1 cellular context compared by ENCODE assay signal in the genomic region with DNA sequence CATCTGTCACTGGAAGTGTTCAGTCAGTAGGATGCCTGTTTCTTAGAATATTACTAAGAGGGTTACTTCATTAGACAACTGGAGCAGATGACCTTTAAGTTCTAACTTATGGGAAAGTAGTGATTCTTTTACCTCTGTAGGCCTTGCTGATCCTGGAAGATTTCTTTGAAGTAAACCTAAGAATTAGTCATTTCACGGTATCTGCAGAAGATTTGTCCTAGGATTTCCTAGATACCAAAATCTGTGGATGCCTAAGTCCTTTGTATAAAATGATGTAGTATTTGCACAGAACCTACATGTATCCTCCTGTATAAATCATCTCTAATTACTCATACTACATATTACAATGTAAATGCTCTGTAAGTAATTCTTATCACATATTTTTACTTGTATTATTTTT.
TF ChIP-seq lines count a peak whose summit lies in the region.

No MANE protein-coding gene starts in this region.

TF ChIP-seq in GM23338, 12 proteins besides CTCF, POLR2A, EP300 and RAD21 (continued from another document):
- TF ChIP-seq, protein P1, sequence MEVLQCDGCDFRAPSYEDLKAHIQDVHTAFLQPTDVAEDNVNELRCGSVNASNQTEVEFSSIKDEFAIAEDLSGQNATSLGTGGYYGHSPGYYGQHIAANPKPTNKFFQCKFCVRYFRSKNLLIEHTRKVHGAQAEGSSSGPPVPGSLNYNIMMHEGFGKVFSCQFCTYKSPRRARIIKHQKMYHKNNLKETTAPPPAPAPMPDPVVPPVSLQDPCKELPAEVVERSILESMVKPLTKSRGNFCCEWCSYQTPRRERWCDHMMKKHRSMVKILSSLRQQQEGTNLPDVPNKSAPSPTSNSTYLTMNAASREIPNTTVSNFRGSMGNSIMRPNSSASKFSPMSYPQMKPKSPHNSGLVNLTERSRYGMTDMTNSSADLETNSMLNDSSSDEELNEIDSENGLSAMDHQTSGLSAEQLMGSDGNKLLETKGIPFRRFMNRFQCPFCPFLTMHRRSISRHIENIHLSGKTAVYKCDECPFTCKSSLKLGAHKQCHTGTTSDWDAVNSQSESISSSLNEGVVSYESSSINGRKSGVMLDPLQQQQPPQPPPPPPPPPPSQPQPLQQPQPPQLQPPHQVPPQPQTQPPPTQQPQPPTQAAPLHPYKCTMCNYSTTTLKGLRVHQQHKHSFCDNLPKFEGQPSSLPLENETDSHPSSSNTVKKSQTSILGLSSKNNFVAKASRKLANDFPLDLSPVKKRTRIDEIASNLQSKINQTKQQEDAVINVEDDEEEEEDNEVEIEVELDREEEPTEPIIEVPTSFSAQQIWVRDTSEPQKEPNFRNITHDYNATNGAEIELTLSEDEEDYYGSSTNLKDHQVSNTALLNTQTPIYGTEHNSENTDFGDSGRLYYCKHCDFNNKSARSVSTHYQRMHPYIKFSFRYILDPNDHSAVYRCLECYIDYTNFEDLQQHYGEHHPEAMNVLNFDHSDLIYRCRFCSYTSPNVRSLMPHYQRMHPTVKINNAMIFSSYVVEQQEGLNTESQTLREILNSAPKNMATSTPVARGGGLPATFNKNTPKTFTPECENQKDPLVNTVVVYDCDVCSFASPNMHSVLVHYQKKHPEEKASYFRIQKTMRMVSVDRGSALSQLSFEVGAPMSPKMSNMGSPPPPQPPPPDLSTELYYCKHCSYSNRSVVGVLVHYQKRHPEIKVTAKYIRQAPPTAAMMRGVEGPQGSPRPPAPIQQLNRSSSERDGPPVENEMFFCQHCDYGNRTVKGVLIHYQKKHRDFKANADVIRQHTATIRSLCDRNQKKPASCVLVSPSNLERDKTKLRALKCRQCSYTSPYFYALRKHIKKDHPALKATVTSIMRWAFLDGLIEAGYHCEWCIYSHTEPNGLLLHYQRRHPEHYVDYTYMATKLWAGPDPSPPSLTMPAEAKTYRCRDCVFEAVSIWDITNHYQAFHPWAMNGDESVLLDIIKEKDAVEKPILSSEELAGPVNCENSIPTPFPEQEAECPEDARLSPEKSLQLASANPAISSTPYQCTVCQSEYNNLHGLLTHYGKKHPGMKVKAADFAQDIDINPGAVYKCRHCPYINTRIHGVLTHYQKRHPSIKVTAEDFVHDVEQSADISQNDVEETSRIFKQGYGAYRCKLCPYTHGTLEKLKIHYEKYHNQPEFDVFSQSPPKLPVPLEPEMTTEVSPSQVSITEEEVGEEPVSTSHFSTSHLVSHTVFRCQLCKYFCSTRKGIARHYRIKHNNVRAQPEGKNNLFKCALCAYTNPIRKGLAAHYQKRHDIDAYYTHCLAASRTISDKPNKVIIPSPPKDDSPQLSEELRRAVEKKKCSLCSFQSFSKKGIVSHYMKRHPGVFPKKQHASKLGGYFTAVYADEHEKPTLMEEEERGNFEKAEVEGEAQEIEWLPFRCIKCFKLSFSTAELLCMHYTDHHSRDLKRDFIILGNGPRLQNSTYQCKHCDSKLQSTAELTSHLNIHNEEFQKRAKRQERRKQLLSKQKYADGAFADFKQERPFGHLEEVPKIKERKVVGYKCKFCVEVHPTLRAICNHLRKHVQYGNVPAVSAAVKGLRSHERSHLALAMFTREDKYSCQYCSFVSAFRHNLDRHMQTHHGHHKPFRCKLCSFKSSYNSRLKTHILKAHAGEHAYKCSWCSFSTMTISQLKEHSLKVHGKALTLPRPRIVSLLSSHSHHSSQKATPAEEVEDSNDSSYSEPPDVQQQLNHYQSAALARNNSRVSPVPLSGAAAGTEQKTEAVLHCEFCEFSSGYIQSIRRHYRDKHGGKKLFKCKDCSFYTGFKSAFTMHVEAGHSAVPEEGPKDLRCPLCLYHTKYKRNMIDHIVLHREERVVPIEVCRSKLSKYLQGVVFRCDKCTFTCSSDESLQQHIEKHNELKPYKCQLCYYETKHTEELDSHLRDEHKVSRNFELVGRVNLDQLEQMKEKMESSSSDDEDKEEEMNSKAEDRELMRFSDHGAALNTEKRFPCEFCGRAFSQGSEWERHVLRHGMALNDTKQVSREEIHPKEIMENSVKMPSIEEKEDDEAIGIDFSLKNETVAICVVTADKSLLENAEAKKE (CRISPR knock-in tag; IDR thresholded peaks at IDR 0.05): no peak
- TF ChIP-seq EZH2phosphoT487 (IDR thresholded peaks at IDR 0.05; ENCODE audit: unreplicated experiment) (no peak), ZNF331 (CRISPR knock-in tag; IDR thresholded peaks at IDR 0.05; ENCODE audit: low read depth) (no peak), POLR2AphosphoS5 (IDR thresholded peaks at IDR 0.05; ENCODE audit: low read depth) (no peak), JUNB (IDR thresholded peaks at IDR 0.05; ENCODE audit: unreplicated experiment) (no peak)
